8 cellular contexts compared by ENCODE assay signal in the genomic region with DNA sequence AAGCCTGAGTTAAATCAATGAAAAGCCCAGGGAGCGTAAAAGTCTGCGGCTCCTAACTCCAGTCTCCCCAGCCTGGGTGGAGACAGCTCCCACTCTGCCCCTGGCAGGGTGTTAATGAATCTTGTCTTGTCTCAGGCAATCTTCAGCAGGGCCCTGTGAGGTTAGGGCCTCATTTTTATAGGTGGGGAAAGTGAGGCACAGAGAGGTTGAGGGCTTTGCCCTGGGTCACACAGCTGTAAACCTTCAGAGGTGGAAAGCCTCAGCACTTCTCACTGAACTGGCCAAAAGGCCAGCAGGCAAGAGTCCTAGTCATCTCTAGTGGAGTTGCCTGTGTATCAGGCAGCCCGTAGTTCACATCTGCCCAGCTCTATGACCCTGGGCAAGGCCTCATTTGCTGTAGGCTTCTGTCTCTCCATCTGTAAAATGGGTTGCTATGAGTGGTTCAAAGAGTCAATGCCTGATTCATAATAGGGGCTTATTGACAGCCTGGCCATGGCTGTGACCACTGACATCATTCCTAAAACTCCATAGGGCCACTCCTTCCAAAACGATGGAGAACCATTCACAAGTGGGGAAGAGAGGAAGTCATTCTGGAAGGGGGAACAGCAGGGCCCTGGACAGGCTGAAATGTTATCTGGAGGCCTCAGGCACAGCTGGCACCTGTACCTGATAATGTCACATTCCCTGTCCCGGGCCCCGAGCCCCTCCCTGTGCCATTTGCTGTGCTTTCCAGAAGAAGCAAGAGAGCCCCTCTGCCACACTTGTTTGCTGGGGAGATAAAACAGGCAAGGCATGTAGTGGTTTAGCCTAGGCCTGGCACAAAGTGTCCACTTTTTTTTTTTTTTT. TPM values are rescaled to one million over a fixed set of nuclear protein-coding genes. Genes with fewer than 3 reads are reported as not detected.
A peak's percentile ranks its signal among the peaks of the same experiment; 100 is the strongest.
DNase-seq lines count a peak whose midpoint lies in the region; ATAC-seq and TF ChIP-seq lines count a peak whose summit lies in the region.

No MANE protein-coding gene starts in this region.

- WGBS in psoas muscle, 3 donors = 51 to 66% (median 51%) methylated on average over 6 of the region's 6 CpGs

- peak in 1 of 4 donors; percentile 5 for ATAC-seq in psoas muscle
- ATAC-seq in HG03045 (IDR thresholded peaks at IDR 0.05; ENCODE audit: unreplicated experiment) = no peak

- no peaks in the 10 kb centered on the region for H3K9me3 ChIP-seq in psoas muscle

- H3K27me3 Mint-ChIP-seq in T-helper 2 cell treated with Interferon-gamma antibody and Interleukin-4, amounts not matched to agents 5 μg/mL and 100 μg/mL, for 36 hours (ENCODE audit: low read depth) = no peaks in the 10 kb centered on the region

- TF ChIP-seq CTCF in foreskin fibroblast (IDR thresholded peaks at IDR 0.05; ENCODE audit: low read depth, low read length) = no peak
- TF ChIP-seq CTCF in psoas muscle (IDR thresholded peaks at IDR 0.05) = no peak
- TF ChIP-seq CTCF in GM10266 (IDR thresholded peaks at IDR 0.05; ENCODE audit: control insufficient read depth, insufficient read depth, low read depth, missing control alignments) = no peak

- intact Hi-C loops in psoas muscle (cut with DNase I) = no loop called here

- H3K4me1 ChIP-seq in psoas muscle = peaks cover 59% of the 10 kb centered on the region

- DNase-seq in D341Med (ENCODE audit: low spot score) (peak; percentile 14), foreskin fibroblast (no peak), psoas muscle (no peak), NCI-H774 (lab: John Stamatoyannopoulos, UW) (no peak), GM10266 (ENCODE audit: extremely low spot score) (no peak), DMS79 (lab: John Stamatoyannopoulos, UW) (no peak)
- DNase-seq in T-helper 2 cell treated with Interferon-gamma antibody and Interleukin-4, amounts not matched to agents 5 μg/mL and 100 μg/mL, for 36 hours (ENCODE audit: low spot score) = no peak

- H3K27ac ChIP-seq in psoas muscle = peak overlapping the region; percentile 92

- H3K4me3 ChIP-seq in foreskin fibroblast (ENCODE audit: low read depth in 1 of 2, low read length in 2 of 2) (peak overlapping the region; percentile 48 to 97), psoas muscle (peak overlapping the region; percentile 98)

- peak overlapping the region; percentile 75 for H3K4me3 Mint-ChIP-seq in T-helper 2 cell treated with Interferon-gamma antibody and Interleukin-4, amounts not matched to agents 5 μg/mL and 100 μg/mL, for 36 hours

- H3K36me3 ChIP-seq in psoas muscle (ENCODE audit: insufficient read depth in 1 of 2, low read depth in 1 of 2) = peaks cover 0 to 20% of the 10 kb centered on the region in 2 donors

- peaks cover 2% of the 10 kb centered on the region for H3K36me3 Mint-ChIP-seq in T-helper 2 cell treated with Interferon-gamma antibody and Interleukin-4, amounts not matched to agents 5 μg/mL and 100 μg/mL, for 36 hours (ENCODE audit: low read depth)

- H3K27me3 ChIP-seq in psoas muscle (ENCODE audit: insufficient read depth in 3 of 3, low read length in 2 of 3) = no peaks in the 10 kb centered on the region

- peaks cover 27% of the 10 kb centered on the region for H3K4me1 Mint-ChIP-seq in T-helper 2 cell treated with Interferon-gamma antibody and Interleukin-4, amounts not matched to agents 5 μg/mL and 100 μg/mL, for 36 hours (ENCODE audit: low read depth)

- peak overlapping the region; percentile 83 for H3K27ac Mint-ChIP-seq in T-helper 2 cell treated with Interferon-gamma antibody and Interleukin-4, amounts not matched to agents 5 μg/mL and 100 μg/mL, for 36 hours

- no peaks in the 10 kb centered on the region for H3K9me3 Mint-ChIP-seq in T-helper 2 cell treated with Interferon-gamma antibody and Interleukin-4, amounts not matched to agents 5 μg/mL and 100 μg/mL, for 36 hours

RNA-seq across cellular contexts. Expression of a gene that starts 6.0 kb away (rescaled TPM):
- total RNA-seq in psoas muscle = 10 to 100 TPM; 38.0 to 46.8 (median 39.2) TPM
- polyA plus RNA-seq in psoas muscle = 10 to 100 TPM; 12.2 to 52.9 (median 30.5) TPM

RNA-seq across cellular contexts. Expression of a gene that starts 49.4 kb away (rescaled TPM):
- total RNA-seq in psoas muscle = not detected
- under 1 TPM in 1 of 3 donors, not detected in 2; 0.12 TPM for polyA plus RNA-seq in psoas muscle
